ENCODE assay signal across 27 cellular contexts in genomic region chr10:35934637-35934995, GRCh38.
A peak's percentile ranks its signal among the peaks of the same experiment; 100 is the strongest.
DNase-seq lines count a peak whose midpoint lies in the region; ATAC-seq, FAIRE-seq and TF ChIP-seq lines count a peak whose summit lies in the region.
"Had no signal": no experiment of that assay in that cellular context is flagged by ENCODE, and none has a peak within 500 bp of the region (broad histone marks: within the 10 kb centered on the region; RNA-seq: fewer than 3 reads in every experiment).

No MANE protein-coding gene starts in this region.

- H3K4me3 Mint-ChIP-seq in glutamatergic neuron (ENCODE audit: unreplicated experiment), result peak overlapping the region; percentile 53
- H3K4me3 Mint-ChIP-seq: activated CD8-positive, alpha-beta T cell treated with anti-CD3 and anti-CD28 coated beads for 36 hours; activated naive CD8-positive, alpha-beta T cell treated with anti-CD3 and anti-CD28 coated beads, Interleukin-2, amount 10 ng/mL, durations not matched to agents 7 days and 5 days; CD8-positive, alpha-beta memory T cell; GM23338; memory B cell; type B pancreatic cell had no signal

- FAIRE-seq in H54 (lab: Jason Lieb, UNC), result no peak
- FAIRE-seq: A549 had no signal

- H3K27ac Mint-ChIP-seq in glutamatergic neuron (ENCODE audit: unreplicated experiment), result peak overlapping the region; percentile 82
- H3K27ac Mint-ChIP-seq: activated CD8-positive, alpha-beta T cell treated with anti-CD3 and anti-CD28 coated beads for 36 hours; activated naive CD8-positive, alpha-beta T cell treated with anti-CD3 and anti-CD28 coated beads, Interleukin-2, amount 10 ng/mL, durations not matched to agents 7 days and 5 days; CD8-positive, alpha-beta memory T cell; GM23338; memory B cell; type B pancreatic cell had no signal

- peaks cover 12% of the 10 kb centered on the region for H3K36me3 Mint-ChIP-seq in glutamatergic neuron (ENCODE audit: unreplicated experiment)
- H3K36me3 Mint-ChIP-seq: activated naive CD8-positive, alpha-beta T cell treated with anti-CD3 and anti-CD28 coated beads, Interleukin-2, amount 10 ng/mL, durations not matched to agents 7 days and 5 days; CD8-positive, alpha-beta memory T cell; memory B cell had no signal

- peaks cover 25% of the 10 kb centered on the region for H3K4me1 Mint-ChIP-seq in glutamatergic neuron (ENCODE audit: low read depth, unreplicated experiment)
- H3K4me1 Mint-ChIP-seq: activated naive CD8-positive, alpha-beta T cell treated with anti-CD3 and anti-CD28 coated beads, Interleukin-2, amount 10 ng/mL, durations not matched to agents 7 days and 5 days; CD8-positive, alpha-beta memory T cell; memory B cell had no signal

- peaks cover 10% of the 10 kb centered on the region for H3K9me3 Mint-ChIP-seq in glutamatergic neuron (ENCODE audit: unreplicated experiment)
- H3K9me3 Mint-ChIP-seq: activated CD8-positive, alpha-beta T cell treated with anti-CD3 and anti-CD28 coated beads for 36 hours; GM23338 had no signal

- no peak for ATAC-seq in HG02571 (IDR thresholded peaks at IDR 0.05; ENCODE audit: unreplicated experiment)
- no peak for ATAC-seq in GM18873 (IDR thresholded peaks at IDR 0.05; ENCODE audit: low FRiP score, unreplicated experiment)
- ATAC-seq: A549; activated CD4-positive, CD25-positive, alpha-beta regulatory T cell treated with anti-CD3 and anti-CD28 coated beads, Interleukin-2, amount 50 U/mL, for 24 hours; activated CD8-positive, alpha-beta T cell treated with anti-CD3 and anti-CD28 coated beads for 36 hours; GM23338 had no signal

- TF ChIP-seq POLR2A in H54 (IDR thresholded peaks at IDR 0.05; ENCODE audit: low read depth, low read length), result no peak

- TF ChIP-seq CTCF in glutamatergic neuron (IDR thresholded peaks at IDR 0.05; ENCODE audit: partially characterized antibody, unreplicated experiment), result no peak

- peaks cover 7% of the 10 kb centered on the region for H3K27me3 Mint-ChIP-seq in glutamatergic neuron (ENCODE audit: unreplicated experiment)
- H3K27me3 Mint-ChIP-seq: activated CD8-positive, alpha-beta T cell treated with anti-CD3 and anti-CD28 coated beads for 36 hours; activated naive CD8-positive, alpha-beta T cell treated with anti-CD3 and anti-CD28 coated beads, Interleukin-2, amount 10 ng/mL, durations not matched to agents 7 days and 5 days; CD8-positive, alpha-beta memory T cell had no signal

- DNase-seq in NCI-H82 (lab: John Stamatoyannopoulos, UW) (peak; percentile 41), NCI-H82 treated with DMSO at 0.1 percent for 48 hours (lab: John Stamatoyannopoulos, UW; ENCODE audit: unreplicated experiment) (no peak), NCI-H524 (lab: John Stamatoyannopoulos, UW) (peak; percentile 54 to 82), glutamatergic neuron (peak; percentile 49), hippocampal formation (lab: John Stamatoyannopoulos, UW) (no peak), H54 (ENCODE audit: insufficient read length, low spot score) (no peak)
- DNase-seq: activated CD8-positive, alpha-beta T cell treated with anti-CD3 and anti-CD28 coated beads for 36 hours; activated effector memory CD4-positive, alpha-beta T cell treated with anti-CD3 and anti-CD28 coated beads, Interleukin-2, amount 50 U/mL, for 16 hours; activated naive CD8-positive, alpha-beta T cell treated with anti-CD3 and anti-CD28 coated beads, Interleukin-2, amount 10 ng/mL, durations not matched to agents 7 days and 5 days; activated T-cell treated with anti-CD3 and anti-CD28 coated beads for 4 hours; CD8-positive, alpha-beta memory T cell; DMS79; GF-D8; heart left ventricle; left colon; MV-4-11; NCI-H2029 treated with DMSO at 0.1 percent for 48 hours; occipital lobe; SIG-M5; stimulated activated CD4-positive, alpha-beta T cell treated with anti-CD3 and anti-CD28 coated beads, Interleukin-2, amount 100 ng/mL, for 24 hours had no signal

Comparison
In these comparisons a context has a peak if more than half of its experiments do, and no peak if none do; other contexts are left out.
1. DNase-seq: peak in NCI-H82 (single experiment), NCI-H524 (2 of 2) and glutamatergic neuron (single experiment); none in NCI-H82 treated with DMSO at 0.1 percent for 48 hours (single experiment), hippocampal formation (0 of 2) and H54 (single experiment).